In the genomic region with DNA sequence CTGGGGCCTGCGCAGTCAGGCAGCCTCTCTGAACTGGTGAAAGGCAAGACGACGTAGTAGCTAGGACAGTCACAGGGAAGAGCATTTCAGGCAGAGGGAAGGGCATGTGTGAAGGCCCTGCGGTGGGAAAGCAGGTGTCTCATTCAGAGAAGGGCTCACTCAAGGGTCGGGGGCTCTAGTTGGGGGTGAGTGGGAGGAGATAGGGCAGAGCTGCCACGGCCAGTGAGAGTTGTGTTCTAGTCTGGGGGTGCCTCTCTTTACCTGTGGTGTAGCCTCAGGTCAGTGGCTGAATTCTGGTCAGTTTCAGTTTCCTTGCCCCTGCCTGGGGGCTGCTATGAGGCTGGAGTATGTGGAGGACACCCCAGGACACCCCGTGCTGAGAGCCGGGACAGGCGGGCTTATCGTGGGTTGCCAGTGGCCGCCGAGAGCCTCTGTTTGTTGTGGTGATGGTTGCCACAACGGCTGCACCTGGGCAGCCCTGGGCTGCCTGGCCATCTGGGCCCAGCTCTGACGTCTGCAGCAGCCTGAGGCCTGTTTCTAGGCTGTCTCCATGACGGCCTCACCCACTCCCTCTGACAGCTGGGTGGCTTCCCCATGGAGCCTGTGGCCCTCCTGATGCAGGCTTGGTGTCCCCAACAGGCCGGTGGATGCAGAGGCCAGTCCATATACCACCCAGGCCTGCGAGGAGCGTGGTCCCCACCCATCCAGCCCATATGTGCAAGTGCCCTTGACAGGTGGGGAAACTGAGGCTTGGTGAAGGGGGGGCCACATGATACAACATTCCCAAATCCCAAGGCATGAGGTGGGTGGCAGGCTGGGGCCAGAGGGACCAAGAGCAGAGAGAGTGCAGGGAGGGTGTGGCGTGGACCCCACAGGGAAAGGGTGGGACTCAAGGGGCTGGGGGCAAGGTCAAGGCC, we compare ENCODE assay signal across 11 cellular contexts. TPM values are rescaled to one million over a fixed set of nuclear protein-coding genes. Genes with fewer than 3 reads are reported as not detected.
DNase-seq lines count a peak whose midpoint lies in the region; ATAC-seq and TF ChIP-seq lines count a peak whose summit lies in the region.
"Had no signal": no experiment of that assay in that cellular context is flagged by ENCODE, and none has a peak within 500 bp of the region (broad histone marks: within the 10 kb centered on the region; RNA-seq: fewer than 3 reads in every experiment).

No MANE protein-coding gene starts in this region.

- no peak overlapping the region for H3K4me3 ChIP-seq in CD8-positive, alpha-beta T cell (ENCODE audit: low read depth, low read length)
- H3K4me3 ChIP-seq in NB4 (ENCODE audit: low read depth, low read length) (no peak overlapping the region), epithelial cell of esophagus (ENCODE audit: low read length) (no peak overlapping the region), sigmoid colon (no peak overlapping the region), testis (no peak overlapping the region)
- H3K4me3 ChIP-seq in naive thymus-derived CD4-positive, alpha-beta T cell (ENCODE audit: low read length): no peak overlapping the region
- H3K4me3 ChIP-seq: skin epidermis had no signal

- intact Hi-C loops in CD8-positive, alpha-beta T cell (cut with DNase I, micrococcal nuclease): no loop called here
- intact Hi-C loops in naive thymus-derived CD4-positive, alpha-beta T cell (cut with micrococcal nuclease): no loop called here
- intact Hi-C loops in sigmoid colon (cut with DNase I) (no loop called here), testis (cut with DNase I; ENCODE audit: low total_unique reads) (no loop called here)

- no peaks in the 10 kb centered on the region for H3K4me1 ChIP-seq in CD8-positive, alpha-beta T cell (ENCODE audit: insufficient read depth, low read length)
- H3K4me1 ChIP-seq in naive thymus-derived CD4-positive, alpha-beta T cell (ENCODE audit: control insufficient read depth in 2 of 2, insufficient read depth in 2 of 2, low read length in 2 of 2): no peaks in the 10 kb centered on the region
- H3K4me1 ChIP-seq in sigmoid colon: peaks cover 0 to 48% (median 33%) of the 10 kb centered on the region in 4 donors
- H3K4me1 ChIP-seq in testis: no peaks in the 10 kb centered on the region

- 63 to 68% methylated on average over 19 of the region's 19 CpGs for WGBS in sigmoid colon, 2 donors
- 67 to 79% methylated on average over 13 to 19 of the region's 19 CpGs for WGBS in testis, 2 donors

- H3K36me3 ChIP-seq in CD8-positive, alpha-beta T cell (ENCODE audit: insufficient read depth, low read length): peaks cover 4% of the 10 kb centered on the region
- peaks cover 0 to 34% (median 0%) of the 10 kb centered on the region in 3 experiments for H3K36me3 ChIP-seq in naive thymus-derived CD4-positive, alpha-beta T cell (ENCODE audit: control insufficient read depth in 2 of 3, insufficient read depth in 3 of 3, low read length in 3 of 3)
- peaks cover 0 to 19% (median 10%) of the 10 kb centered on the region in 4 donors for H3K36me3 ChIP-seq in sigmoid colon
- H3K36me3 ChIP-seq in testis (ENCODE audit: low read depth, missing control alignments): no peaks in the 10 kb centered on the region

- H3K4me1 Mint-ChIP-seq in CD8-positive, alpha-beta T cell (ENCODE audit: low read depth): peaks cover 23% of the 10 kb centered on the region
- H3K4me1 Mint-ChIP-seq in naive thymus-derived CD4-positive, alpha-beta T cell: peaks cover 8 to 29% (median 26%) of the 10 kb centered on the region in 7 donors

- peak in 2 of 4 donors; percentile 23 to 38 for TF ChIP-seq EP300 in sigmoid colon (IDR thresholded peaks at IDR 0.05)

- peak overlapping the region; percentile 74 for H3K27ac Mint-ChIP-seq in CD8-positive, alpha-beta T cell
- peak overlapping the region in 6 of 9 donors; percentile 2 to 38 (median 20) for H3K27ac Mint-ChIP-seq in naive thymus-derived CD4-positive, alpha-beta T cell
- H3K27ac Mint-ChIP-seq: activated T-helper 2 cell treated with anti-CD3 and anti-CD28 coated beads, Interferon-gamma antibody, Interleukin-2, Interleukin-4, amounts not matched to agents 10 μg/mL and 5 μg/mL and 100 μg/mL, durations not matched to agents 14 hours and 24 hours and 36 hours had no signal

- TF ChIP-seq CTCF in CD8-positive, alpha-beta T cell (IDR thresholded peaks at IDR 0.05): no peak
- no peak for TF ChIP-seq CTCF in NB4 (IDR thresholded peaks at IDR 0.05; ENCODE audit: low read depth, low read length)
- TF ChIP-seq CTCF in epithelial cell of esophagus (IDR thresholded peaks at IDR 0.05; ENCODE audit: insufficient read depth, low read depth, low read length, missing control alignments): no peak
- TF ChIP-seq CTCF in sigmoid colon (IDR thresholded peaks at IDR 0.05): no peak
- no peak for TF ChIP-seq CTCF in testis (IDR thresholded peaks at IDR 0.05)

- peaks cover 5% of the 10 kb centered on the region for H3K9me3 Mint-ChIP-seq in CD8-positive, alpha-beta T cell
- peaks cover 0 to 26% (median 11%) of the 10 kb centered on the region in 11 donors for H3K9me3 Mint-ChIP-seq in naive thymus-derived CD4-positive, alpha-beta T cell

- no peaks in the 10 kb centered on the region for H3K9me3 ChIP-seq in CD8-positive, alpha-beta T cell (ENCODE audit: low read length)
- no peaks in the 10 kb centered on the region for H3K9me3 ChIP-seq in naive thymus-derived CD4-positive, alpha-beta T cell (ENCODE audit: control insufficient read depth in 2 of 3, low read length in 3 of 3)
- H3K9me3 ChIP-seq in sigmoid colon (no peaks in the 10 kb centered on the region), testis (no peaks in the 10 kb centered on the region)

- peaks cover 33% of the 10 kb centered on the region for H3K36me3 Mint-ChIP-seq in CD8-positive, alpha-beta T cell
- peaks cover 0 to 10% (median 5%) of the 10 kb centered on the region in 5 donors for H3K36me3 Mint-ChIP-seq in naive thymus-derived CD4-positive, alpha-beta T cell

- ATAC-seq in CD8-positive, alpha-beta T cell: no peak
- no peak for ATAC-seq in naive thymus-derived CD4-positive, alpha-beta T cell

- TF ChIP-seq POLR2A in NB4 (IDR thresholded peaks at IDR 0.05; ENCODE audit: extremely low read depth, insufficient read length) (no peak), sigmoid colon (IDR thresholded peaks at IDR 0.05) (no peak), testis (IDR thresholded peaks at IDR 0.05) (no peak)

- H3K27me3 Mint-ChIP-seq in CD8-positive, alpha-beta T cell (ENCODE audit: low read depth): no peaks in the 10 kb centered on the region
- H3K27me3 Mint-ChIP-seq in naive thymus-derived CD4-positive, alpha-beta T cell: peaks cover 0 to 10% (median 0%) of the 10 kb centered on the region in 5 donors

- DNase-seq in CD8-positive, alpha-beta T cell: no peak
- DNase-seq in NB4 (ENCODE audit: low read depth): peak; percentile 8
- peak; percentile 39 for DNase-seq in epithelial cell of esophagus (ENCODE audit: low read depth)
- DNase-seq in naive thymus-derived CD4-positive, alpha-beta T cell: no peak
- no peak for DNase-seq in NCI-H446 (lab: John Stamatoyannopoulos, UW)
- no peak for DNase-seq in sigmoid colon
- no peak for DNase-seq in stimulated activated CD4-positive, alpha-beta T cell treated with anti-CD3 and anti-CD28 coated beads, Interleukin-1b, Interleukin-23, amount 100 ng/mL, for 48 hours
- DNase-seq in testis: no peak
- DNase-seq: Kasumi-1 had no signal

- no peak overlapping the region for H3K4me3 Mint-ChIP-seq in CD8-positive, alpha-beta T cell
- no peak overlapping the region for H3K4me3 Mint-ChIP-seq in naive thymus-derived CD4-positive, alpha-beta T cell

- CTCF ChIA-PET in CD8-positive, alpha-beta T cell (lab: Charles Lee): interaction anchor here (0.7 kb wide), 1 partner anchor 23 kb away, joined by 5 read pairs; no protein-coding TSS in a partner anchor
- CTCF ChIA-PET in naive thymus-derived CD4-positive, alpha-beta T cell (lab: Charles Lee): interaction anchor here (0.6 kb wide), 1 partner anchor 11 kb away, joined by 4 read pairs; no protein-coding TSS in a partner anchor

- H3K27me3 ChIP-seq in CD8-positive, alpha-beta T cell (ENCODE audit: insufficient read depth, low read length): no peaks in the 10 kb centered on the region
- no peaks in the 10 kb centered on the region for H3K27me3 ChIP-seq in naive thymus-derived CD4-positive, alpha-beta T cell (ENCODE audit: control insufficient read depth in 2 of 2, insufficient read depth in 2 of 2, low read length in 2 of 2)
- H3K27me3 ChIP-seq in sigmoid colon: no peaks in the 10 kb centered on the region
- H3K27me3 ChIP-seq in testis: no peaks in the 10 kb centered on the region

- POLR2A ChIA-PET in CD8-positive, alpha-beta T cell (lab: Charles Lee): interaction anchor here (1.3 kb wide), 1 partner anchor 8 kb away, joined by 4 read pairs; no protein-coding TSS in a partner anchor
- POLR2A ChIA-PET in naive thymus-derived CD4-positive, alpha-beta T cell (lab: Charles Lee): no interaction called here

- H3K27ac ChIP-seq in CD8-positive, alpha-beta T cell (ENCODE audit: low read depth, low read length): no peak overlapping the region
- H3K27ac ChIP-seq in naive thymus-derived CD4-positive, alpha-beta T cell (ENCODE audit: low read depth, low read length): no peak overlapping the region
- H3K27ac ChIP-seq in sigmoid colon (peak overlapping the region in 2 of 4 donors; percentile 17 to 24), testis (no peak overlapping the region)

RNA-seq across cellular contexts. Expression of a gene that starts 10.8 kb away (rescaled TPM):
- total RNA-seq in CD8-positive, alpha-beta T cell: 10 to 100 TPM; 59.9 to 63.8 TPM
- total RNA-seq in naive thymus-derived CD4-positive, alpha-beta T cell: 100 to 1,000 TPM in 1 of 5 experiments, 10 to 100 TPM in 4; 37.5 to 127 (median 39.2) TPM
- 10 to 100 TPM; 47.7 to 76.7 TPM for polyA plus RNA-seq in naive thymus-derived CD4-positive, alpha-beta T cell
- total RNA-seq in sigmoid colon: 10 to 100 TPM in 3 of 4 donors, 1 to 10 TPM in 1; 9.5 to 23.3 (median 13.3) TPM
- 10 to 100 TPM; 43.8 to 59.1 (median 54.8) TPM for polyA plus RNA-seq in sigmoid colon
- total RNA-seq in testis: 10 to 100 TPM; 13.5 to 17.5 TPM
- polyA plus RNA-seq in testis (ENCODE audit: insufficient read depth, low read depth, low replicate concordance): 15.4 TPM

RNA-seq across cellular contexts. Expression of a gene that starts 42.1 kb away (rescaled TPM):
- total RNA-seq in CD8-positive, alpha-beta T cell: 1 to 10 TPM; 6.3 to 6.6 TPM
- total RNA-seq in naive thymus-derived CD4-positive, alpha-beta T cell: 10 to 100 TPM in 2 of 5 experiments, 1 to 10 TPM in 3; 2.5 to 11.1 (median 8.9) TPM
- 1 to 10 TPM; 1.7 to 2.9 TPM for polyA plus RNA-seq in naive thymus-derived CD4-positive, alpha-beta T cell
- total RNA-seq in sigmoid colon (10 to 100 TPM in 2 of 4 donors, 1 to 10 TPM in 2; 6.8 to 13.8 (median 9.9) TPM), testis (10 to 100 TPM; 17.9 to 20.0 TPM)
- polyA plus RNA-seq in sigmoid colon (1 to 10 TPM; 2.5 to 4.5 (median 3.6) TPM), testis (ENCODE audit: insufficient read depth, low read depth, low replicate concordance) (12.1 TPM)

Comparison
In these comparisons a context has a peak if more than half of its experiments do, and no peak if none do; other contexts are left out.
1. DNase-seq: peak in NB4 (single experiment) and epithelial cell of esophagus (single experiment); none in CD8-positive, alpha-beta T cell (0 of 7), naive thymus-derived CD4-positive, alpha-beta T cell (0 of 9), NCI-H446 (0 of 2), sigmoid colon (single experiment), stimulated activated CD4-positive, alpha-beta T cell treated with anti-CD3 and anti-CD28 coated beads, Interleukin-1b, Interleukin-23, amount 100 ng/mL, for 48 hours (single experiment) and testis (single experiment).